15 cellular contexts compared by ENCODE assay signal in genomic region chr10:91167406-91167805, GRCh38. TPM values are rescaled to one million over a fixed set of nuclear protein-coding genes. Genes with fewer than 3 reads are reported as not detected.
A peak's percentile ranks its signal among the peaks of the same experiment; 100 is the strongest.
DNase-seq lines count a peak whose midpoint lies in the region; ATAC-seq and TF ChIP-seq lines count a peak whose summit lies in the region.
"Had no signal": no experiment of that assay in that cellular context is flagged by ENCODE, and none has a peak within 500 bp of the region (broad histone marks: within the 10 kb centered on the region; RNA-seq: fewer than 3 reads in every experiment).

No MANE protein-coding gene starts in this region.

- ATAC-seq in activated naive CD4-positive, alpha-beta T cell treated with anti-CD3 and anti-CD28 coated beads, Interleukin-2, amount 50 U/mL, for 72 hours: no peak
- no peak for ATAC-seq in T-cell (replicated peaks in 1 of 4)
- no peak for ATAC-seq in naive thymus-derived CD4-positive, alpha-beta T cell
- no peak for ATAC-seq in activated T-cell treated with anti-CD3 and anti-CD28 coated beads, Interleukin-2, amount 50 U/mL, for 4 hours
- no peak for ATAC-seq in mucosa of descending colon

- intact Hi-C loops in naive thymus-derived CD4-positive, alpha-beta T cell (cut with micrococcal nuclease): loop anchor here (10.0 kb wide), 3 partner anchors 133 to 1913 kb away; partner anchors contain the start of genes HECTD2 (in 1 of the 2) and LIPA (in 1 of the 2)
- intact Hi-C loops in mucosa of descending colon (cut with DNase I, micrococcal nuclease): loop anchor here in 1 of 2 donors (10.0 kb wide), 1 partner anchor 57 kb away; the partner anchor contains the start of gene PCGF5

- H3K4me1 Mint-ChIP-seq in activated naive CD4-positive, alpha-beta T cell treated with anti-CD3 and anti-CD28 coated beads, Interleukin-2, amount 50 U/mL, for 24 hours: peaks cover 67% of the 10 kb centered on the region
- H3K4me1 Mint-ChIP-seq in T-cell (peaks cover 66 to 70% (median 66%) of the 10 kb centered on the region in 3 donors), H9 (peaks cover 3% of the 10 kb centered on the region in 2 experiments; a peak in 3 of 4 replicates)
- H3K4me1 Mint-ChIP-seq in naive thymus-derived CD4-positive, alpha-beta T cell: peaks cover 23 to 69% (median 57%) of the 10 kb centered on the region in 7 donors
- H3K4me1 Mint-ChIP-seq in activated T-cell treated with anti-CD3 and anti-CD28 coated beads, Interleukin-2, amount 50 U/mL, for 4 hours (ENCODE audit: low read depth): peaks cover 57% of the 10 kb centered on the region

- H3K9me3 ChIP-seq in naive thymus-derived CD4-positive, alpha-beta T cell (ENCODE audit: control insufficient read depth in 2 of 3, low read length in 3 of 3): peaks cover 0 to 9% (median 0%) of the 10 kb centered on the region in 3 experiments
- no peaks in the 10 kb centered on the region for H3K9me3 ChIP-seq in H9 (ENCODE audit: control insufficient read depth, low read depth, low read length)
- peaks cover 5% of the 10 kb centered on the region for H3K9me3 ChIP-seq in mucosa of descending colon
- H3K9me3 ChIP-seq: Caco-2 had no signal

- no peaks in the 10 kb centered on the region for H3K36me3 ChIP-seq in naive thymus-derived CD4-positive, alpha-beta T cell (ENCODE audit: control insufficient read depth in 2 of 3, insufficient read depth in 3 of 3, low read length in 3 of 3)
- H3K36me3 ChIP-seq in mucosa of descending colon (ENCODE audit: low read depth): no peaks in the 10 kb centered on the region
- H3K36me3 ChIP-seq: BLaER1 had no signal

- no peaks in the 10 kb centered on the region for H3K79me1 ChIP-seq in H9 (ENCODE audit: insufficient read depth, low read depth, low read length, poor library complexity, severe bottlenecking)

- no peaks in the 10 kb centered on the region for H3K79me2 ChIP-seq in H9 (ENCODE audit: insufficient read depth, low read length)

- no peak overlapping the region for H3T11ph ChIP-seq in H9 (ENCODE audit: low read length)

- no peak overlapping the region for H3K27ac ChIP-seq in naive thymus-derived CD4-positive, alpha-beta T cell (ENCODE audit: low read depth, low read length)
- no peak overlapping the region for H3K27ac ChIP-seq in H9 (ENCODE audit: insufficient read length, low read depth, low read length)
- H3K27ac ChIP-seq: BLaER1 had no signal

- H2BK12ac ChIP-seq in H9 (ENCODE audit: insufficient read length, low read depth, low read length): no peak overlapping the region

- no peak overlapping the region for H3K56ac ChIP-seq in H9 (ENCODE audit: insufficient read length, low read depth, low read length)

- CTCF ChIA-PET in T-cell (lab: Charles Lee): interaction anchor here in 1 of 2 donors (0.7 kb wide), 1 partner anchor 15 kb away, joined by 3 read pairs; no protein-coding TSS in a partner anchor
- CTCF ChIA-PET in naive thymus-derived CD4-positive, alpha-beta T cell (lab: Charles Lee): no interaction called here

- peaks cover 22% of the 10 kb centered on the region for H3K36me3 Mint-ChIP-seq in activated naive CD4-positive, alpha-beta T cell treated with anti-CD3 and anti-CD28 coated beads, Interleukin-2, amount 50 U/mL, for 24 hours
- H3K36me3 Mint-ChIP-seq in activated naive CD4-positive, alpha-beta T cell treated with anti-CD3 and anti-CD28 coated beads, Interleukin-2, amount 50 U/mL, for 72 hours: peaks cover 14 to 39% of the 10 kb centered on the region in 2 donors
- H3K36me3 Mint-ChIP-seq in T-cell (peaks cover 35% of the 10 kb centered on the region), H9 (ENCODE audit: insufficient read depth in 1 of 3, low read depth in 3 of 3) (no peaks in the 10 kb centered on the region; a peak in 2 of 7 replicates)
- H3K36me3 Mint-ChIP-seq in naive thymus-derived CD4-positive, alpha-beta T cell: peaks cover 15 to 42% (median 33%) of the 10 kb centered on the region in 5 donors
- H3K36me3 Mint-ChIP-seq in activated T-cell treated with anti-CD3 and anti-CD28 coated beads, Interleukin-2, amount 50 U/mL, for 4 hours (ENCODE audit: insufficient read depth): peaks cover 27% of the 10 kb centered on the region

- DNase-seq in activated naive CD4-positive, alpha-beta T cell treated with anti-CD3 and anti-CD28 coated beads, Interleukin-2, amount 50 U/mL, for 72 hours (ENCODE audit: low spot score in 2 of 2): no peak
- no peak for DNase-seq in T-cell
- no peak for DNase-seq in naive thymus-derived CD4-positive, alpha-beta T cell
- no peak for DNase-seq in activated T-cell treated with anti-CD3 and anti-CD28 coated beads, Interleukin-2, amount 50 U/mL, for 4 hours
- no peak for DNase-seq in H9
- DNase-seq in mucosa of descending colon: no peak
- no peak for DNase-seq in HK-2 (ENCODE audit: unreplicated experiment)
- DNase-seq: 8988T, Caco-2, GDM1, GOT3, H7 had no signal

- H2AFZ ChIP-seq in H9 (ENCODE audit: low read length): no peak overlapping the region

- peaks cover 0 to 14% of the 10 kb centered on the region in 2 donors for H3K4me1 ChIP-seq in naive thymus-derived CD4-positive, alpha-beta T cell (ENCODE audit: control insufficient read depth in 2 of 2, insufficient read depth in 2 of 2, low read length in 2 of 2)
- H3K4me1 ChIP-seq in H9 (ENCODE audit: insufficient read depth, low read length) (no peaks in the 10 kb centered on the region), mucosa of descending colon (ENCODE audit: low read depth) (no peaks in the 10 kb centered on the region)
- H3K4me1 ChIP-seq: Caco-2 had no signal

- no peaks in the 10 kb centered on the region for H3K27me3 Mint-ChIP-seq in activated naive CD4-positive, alpha-beta T cell treated with anti-CD3 and anti-CD28 coated beads, Interleukin-2, amount 50 U/mL, for 24 hours
- no peaks in the 10 kb centered on the region for H3K27me3 Mint-ChIP-seq in T-cell
- H3K27me3 Mint-ChIP-seq in naive thymus-derived CD4-positive, alpha-beta T cell: peaks cover 0 to 12% (median 0%) of the 10 kb centered on the region in 5 donors
- H3K27me3 Mint-ChIP-seq in activated T-cell treated with anti-CD3 and anti-CD28 coated beads, Interleukin-2, amount 50 U/mL, for 4 hours (ENCODE audit: low read depth): no peaks in the 10 kb centered on the region
- peaks cover 83% of the 10 kb centered on the region for H3K27me3 Mint-ChIP-seq in H9 (ENCODE audit: low read depth)

- no peak overlapping the region for H2BK120ac ChIP-seq in H9 (ENCODE audit: low read depth, low read length, poor library complexity, severe bottlenecking)

- no peak overlapping the region for H4K91ac ChIP-seq in H9 (ENCODE audit: insufficient read length, low read depth, low read length)

- TF ChIP-seq CTCF in H9 (conservative IDR thresholded peaks at IDR 0.05) (no peak), mucosa of descending colon (IDR thresholded peaks at IDR 0.05) (no peak)

- H3K4me2 ChIP-seq in H9 (ENCODE audit: insufficient read depth, insufficient read length, low read length): no peak overlapping the region
- H3K4me2 ChIP-seq: BLaER1 had no signal

- H2BK5ac ChIP-seq in H9 (ENCODE audit: insufficient read length, low read length): no peak overlapping the region

- H3K4ac ChIP-seq in H9 (ENCODE audit: low read depth, low read length): no peak overlapping the region

- H3K27ac Mint-ChIP-seq in activated naive CD4-positive, alpha-beta T cell treated with anti-CD3 and anti-CD28 coated beads, Interleukin-2, amount 50 U/mL, for 24 hours: peak overlapping the region; percentile 3
- H3K27ac Mint-ChIP-seq in activated naive CD4-positive, alpha-beta T cell treated with anti-CD3 and anti-CD28 coated beads, Interleukin-2, amount 50 U/mL, for 72 hours: no peak overlapping the region
- H3K27ac Mint-ChIP-seq in T-cell: peak overlapping the region; percentile 1 to 34
- peak overlapping the region in 6 of 9 donors; percentile 3 to 33 (median 11) for H3K27ac Mint-ChIP-seq in naive thymus-derived CD4-positive, alpha-beta T cell
- H3K27ac Mint-ChIP-seq in H9: no peak overlapping the region
- H3K27ac Mint-ChIP-seq: CD14-positive monocyte had no signal

- H3K4me3 Mint-ChIP-seq in activated naive CD4-positive, alpha-beta T cell treated with anti-CD3 and anti-CD28 coated beads, Interleukin-2, amount 50 U/mL, for 24 hours: no peak overlapping the region
- no peak overlapping the region for H3K4me3 Mint-ChIP-seq in T-cell
- H3K4me3 Mint-ChIP-seq in naive thymus-derived CD4-positive, alpha-beta T cell: peak overlapping the region in 1 of 10 donors; percentile 14
- H3K4me3 Mint-ChIP-seq in activated T-cell treated with anti-CD3 and anti-CD28 coated beads, Interleukin-2, amount 50 U/mL, for 4 hours: no peak overlapping the region
- H3K4me3 Mint-ChIP-seq in H9: no peak overlapping the region
- H3K4me3 Mint-ChIP-seq: CD14-positive monocyte had no signal

- no peak overlapping the region for H2AK5ac ChIP-seq in H9 (ENCODE audit: insufficient read length, low read length)

- H3K14ac ChIP-seq in H9 (ENCODE audit: insufficient read depth, low read length): no peak overlapping the region

- POLR2A ChIA-PET in T-cell (lab: Charles Lee): interaction anchor here in 1 of 2 donors (0.6 kb wide), 1 partner anchor 28 kb away, joined by 3 read pairs; no protein-coding TSS in a partner anchor
- POLR2A ChIA-PET in naive thymus-derived CD4-positive, alpha-beta T cell (lab: Charles Lee): no interaction called here

- H3K23ac ChIP-seq in H9 (ENCODE audit: insufficient read length, low read depth, low read length): no peak overlapping the region

- H4K20me1 ChIP-seq in H9 (ENCODE audit: control insufficient read depth, insufficient read depth, insufficient read length): no peaks in the 10 kb centered on the region

- no peak overlapping the region for H4K8ac ChIP-seq in H9 (replicated peaks; ENCODE audit: insufficient read length, low read depth, low read length)

- peaks cover 11% of the 10 kb centered on the region for H3K23me2 ChIP-seq in H9 (ENCODE audit: insufficient read length, low read depth, low read length, poor library complexity, severe bottlenecking)

- H2BK15ac ChIP-seq in H9 (ENCODE audit: low read depth, low read length): no peak overlapping the region

- no CpG with 5 or more reads among the region's 2 CpGs for WGBS in H9 (ENCODE audit: extremely low coverage, insufficient read length, low lambda C conversion rate)

- no peaks in the 10 kb centered on the region for H3K27me3 ChIP-seq in naive thymus-derived CD4-positive, alpha-beta T cell (ENCODE audit: control insufficient read depth in 2 of 2, insufficient read depth in 2 of 2, low read length in 2 of 2)
- peaks cover 20% of the 10 kb centered on the region; the same call in 1 of the 2 replicates for H3K27me3 ChIP-seq in H9 (ENCODE audit: insufficient read depth, low read length)

- no peak overlapping the region for H3K9ac ChIP-seq in H9 (ENCODE audit: extremely low read depth, insufficient read length, low read length)
- H3K9ac ChIP-seq: BLaER1 had no signal

- H3K4me3 ChIP-seq in naive thymus-derived CD4-positive, alpha-beta T cell (ENCODE audit: low read length): no peak overlapping the region
- no peak overlapping the region for H3K4me3 ChIP-seq in mucosa of descending colon
- H3K4me3 ChIP-seq: BLaER1 had no signal

- no peak overlapping the region for H4K5ac ChIP-seq in H9 (ENCODE audit: insufficient read length, low read depth, low read length)

- H3K18ac ChIP-seq in H9 (ENCODE audit: insufficient read length, low read depth, low read length): no peak overlapping the region

- H3K9me3 Mint-ChIP-seq in activated naive CD4-positive, alpha-beta T cell treated with anti-CD3 and anti-CD28 coated beads, Interleukin-2, amount 50 U/mL, for 24 hours: peaks cover 11% of the 10 kb centered on the region
- peaks cover 18 to 32% of the 10 kb centered on the region in 2 donors for H3K9me3 Mint-ChIP-seq in activated naive CD4-positive, alpha-beta T cell treated with anti-CD3 and anti-CD28 coated beads, Interleukin-2, amount 50 U/mL, for 72 hours
- peaks cover 4 to 36% (median 18%) of the 10 kb centered on the region in 3 donors for H3K9me3 Mint-ChIP-seq in T-cell
- peaks cover 8 to 50% (median 14%) of the 10 kb centered on the region in 11 donors for H3K9me3 Mint-ChIP-seq in naive thymus-derived CD4-positive, alpha-beta T cell
- H3K9me3 Mint-ChIP-seq in activated T-cell treated with anti-CD3 and anti-CD28 coated beads, Interleukin-2, amount 50 U/mL, for 4 hours: peaks cover 28% of the 10 kb centered on the region
- H3K9me3 Mint-ChIP-seq in H9: no peaks in the 10 kb centered on the region; a peak in 2 of 5 replicates

- H2BK20ac ChIP-seq in H9 (ENCODE audit: low read depth, low read length, poor library complexity, severe bottlenecking): no peak overlapping the region

RNA-seq across cellular contexts. Expression of gene PCGF5, which starts 53.1 kb away (rescaled TPM):
- total RNA-seq in activated naive CD4-positive, alpha-beta T cell treated with anti-CD3 and anti-CD28 coated beads, Interleukin-2, amount 50 U/mL, for 72 hours: 10 to 100 TPM; 29.1 to 37.5 TPM
- 10 to 100 TPM; 48.9 to 73.1 (median 59.4) TPM for total RNA-seq in T-cell
- 10 to 100 TPM; 41.2 to 62.3 (median 57.4) TPM for total RNA-seq in naive thymus-derived CD4-positive, alpha-beta T cell
- 10 to 100 TPM; 56.8 to 69.9 TPM for polyA plus RNA-seq in naive thymus-derived CD4-positive, alpha-beta T cell
- 10 to 100 TPM; 38.5 to 43.5 (median 38.8) TPM for total RNA-seq in activated T-cell treated with anti-CD3 and anti-CD28 coated beads, Interleukin-2, amount 50 U/mL, for 4 hours
- total RNA-seq in H9 (2021): 6.9 and 8.2 TPM in 2 replicates
- total RNA-seq in mucosa of descending colon: 10 to 100 TPM; 65.0 to 76.1 (median 65.8) TPM

Comparison
In these comparisons a context has a peak if more than half of its experiments do, and no peak if none do; other contexts are left out.
1. H3K27ac Mint-ChIP-seq: peak in activated naive CD4-positive, alpha-beta T cell treated with anti-CD3 and anti-CD28 coated beads, Interleukin-2, amount 50 U/mL, for 24 hours (single experiment), T-cell (2 of 2) and naive thymus-derived CD4-positive, alpha-beta T cell (6 of 9); none in activated naive CD4-positive, alpha-beta T cell treated with anti-CD3 and anti-CD28 coated beads, Interleukin-2, amount 50 U/mL, for 72 hours (0 of 2) and H9 (0 of 3).